1 cellular context compared by ENCODE assay signal in genomic region chr5:54309751-54310432, GRCh38.
TF ChIP-seq lines count a peak whose summit lies in the region.

No MANE protein-coding gene starts in this region.

TF ChIP-seq in SK-N-SH, 30 proteins besides CTCF, POLR2A, EP300 and RAD21 (continued from another document):
- TF ChIP-seq RXRA (IDR thresholded peaks at IDR 0.05; ENCODE audit: borderline replicate concordance, low read depth) (no peak), IRF3 (IDR thresholded peaks at IDR 0.05; ENCODE audit: low read depth, low read length) (no peak), CHD2 (IDR thresholded peaks at IDR 0.05; ENCODE audit: low read length, partially characterized antibody) (no peak), FOSL2 (IDR thresholded peaks at IDR 0.05; ENCODE audit: borderline replicate concordance, low read depth) (no peak)
TF ChIP-seq in SK-N-SH: peak in this region for 0.
